In the genomic region with DNA sequence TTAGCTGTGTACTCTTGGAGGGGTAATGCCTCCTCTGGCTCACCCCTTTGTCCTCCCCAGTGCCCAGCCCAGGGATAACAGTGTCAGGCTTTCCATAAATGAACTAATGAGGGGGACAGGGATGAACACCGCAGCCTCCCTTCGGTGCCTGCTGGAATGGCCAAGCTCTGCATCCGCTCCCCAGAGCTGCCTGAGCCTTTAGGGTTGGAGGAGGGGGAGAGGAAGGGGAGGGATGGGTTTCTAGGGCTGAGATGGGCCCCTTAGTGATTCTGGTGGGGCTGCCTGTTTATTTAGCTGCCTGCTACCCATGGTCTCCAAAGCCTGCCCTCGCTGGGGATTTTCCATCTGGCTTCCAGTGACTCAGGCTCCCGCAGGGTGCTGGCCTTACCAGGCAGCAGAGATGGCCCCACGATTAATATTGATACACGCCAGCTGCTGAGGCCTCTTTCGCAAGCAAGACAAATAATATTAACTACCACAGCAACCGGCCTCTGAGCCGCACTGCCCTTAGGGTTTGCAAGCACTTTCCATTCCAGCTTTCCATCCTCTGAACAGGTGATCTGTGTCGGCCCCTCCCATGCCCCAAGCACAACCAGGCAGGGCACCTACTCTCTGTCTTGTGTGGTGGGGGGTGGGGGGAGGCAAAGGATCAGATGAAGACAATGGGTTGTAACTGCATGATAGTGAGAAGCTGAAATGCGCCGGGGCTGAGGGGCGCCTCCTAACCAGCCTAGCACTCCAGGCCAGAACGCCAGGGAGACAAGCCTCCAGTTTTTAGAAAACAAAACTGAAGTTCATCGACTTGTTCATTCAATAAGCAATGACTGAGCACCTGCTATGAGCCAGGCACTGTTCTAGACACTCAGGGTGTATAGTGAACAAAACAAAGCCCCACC, we compare ENCODE assay signal across 10 cellular contexts. TPM values are rescaled to one million over a fixed set of nuclear protein-coding genes. Genes with fewer than 3 reads are reported as not detected.
DNase-seq lines count a peak whose midpoint lies in the region; ATAC-seq, FAIRE-seq and TF ChIP-seq lines count a peak whose summit lies in the region.
"Had no signal": no experiment of that assay in that cellular context is flagged by ENCODE, and none has a peak within 500 bp of the region (broad histone marks: within the 10 kb centered on the region; RNA-seq: fewer than 3 reads in every experiment).

No MANE protein-coding gene starts in this region.

- H3K9me3 ChIP-seq in HEK293 (ENCODE audit: control insufficient read depth, insufficient read depth, low read depth, low read length) (no peaks in the 10 kb centered on the region), small intestine (ENCODE audit: control insufficient read depth, low read depth) (no peaks in the 10 kb centered on the region), esophagus muscularis mucosa (no peaks in the 10 kb centered on the region)
- H3K9me3 ChIP-seq: testis had no signal

- no peak for TF ChIP-seq POLR2A in esophagus muscularis mucosa (IDR thresholded peaks at IDR 0.05; ENCODE audit: low read depth)

- POLR2A ChIA-PET in HEK293 (lab: Yijun Ruan, JAX): interaction anchor here (1.6 kb wide), 1 partner anchor 56 kb away, joined by 3 read pairs; no protein-coding TSS in a partner anchor

- H3K4me1 ChIP-seq in HEK293 (ENCODE audit: control insufficient read depth, insufficient read depth, low read length): peaks cover 3% of the 10 kb centered on the region
- no peaks in the 10 kb centered on the region for H3K4me1 ChIP-seq in small intestine (ENCODE audit: control insufficient read depth in 2 of 2, insufficient read depth in 1 of 2, low read depth in 1 of 2, low read length in 1 of 2)
- peaks cover 6 to 26% (median 23%) of the 10 kb centered on the region in 4 donors for H3K4me1 ChIP-seq in esophagus muscularis mucosa
- H3K4me1 ChIP-seq: testis had no signal

- FAIRE-seq in small intestine (lab: Jason Lieb, UNC): no peak

- no peak overlapping the region for H3K27ac ChIP-seq in HEK293 (ENCODE audit: extremely low read depth, low read depth, low read length)
- peak overlapping the region in 1 of 2 donors; percentile 26 for H3K27ac ChIP-seq in small intestine (ENCODE audit: low read depth in 1 of 2, low read length in 1 of 2)
- H3K27ac ChIP-seq in esophagus muscularis mucosa (replicated peaks in 1 of 4): no peak overlapping the region
- H3K27ac ChIP-seq: testis had no signal

- H3K4me3 ChIP-seq in HEK293 (ENCODE audit: low read depth, low read length) (no peak overlapping the region), fibroblast of mammary gland (ENCODE audit: control insufficient read depth, low read depth, low read length) (no peak overlapping the region), small intestine (ENCODE audit: low read depth in 1 of 2, low read length in 2 of 2) (no peak overlapping the region), esophagus muscularis mucosa (no peak overlapping the region)
- H3K4me3 ChIP-seq: testis had no signal

- DNase-seq in NCI-H748 (lab: John Stamatoyannopoulos, UW; ENCODE audit: unreplicated experiment) (peak; percentile 97), fibroblast of mammary gland (ENCODE audit: low read depth) (peak; percentile 82), small intestine (peak; percentile 51), RPMI8226 (no peak), esophagus muscularis mucosa (ENCODE audit: extremely low spot score) (no peak)
- no peak for DNase-seq in activated CD8-positive, alpha-beta memory T cell treated with anti-CD3 and anti-CD28 coated beads, Interleukin-2, amount 50 U/mL, for 4 hours
- DNase-seq: naive B cell, testis had no signal

- TF ChIP-seq CTCF in HEK293 (tag by site-specific recombination; IDR thresholded peaks at IDR 0.05): no peak
- no peak for TF ChIP-seq CTCF in fibroblast of mammary gland (conservative IDR thresholded peaks at IDR 0.05; ENCODE audit: control insufficient read depth, insufficient read depth, low read depth, low read length)
- TF ChIP-seq CTCF in esophagus muscularis mucosa (IDR thresholded peaks at IDR 0.05): no peak

- intact Hi-C loops in esophagus muscularis mucosa (cut with DNase I): loop anchor here (10.0 kb wide), 1 partner anchor 531 kb away; no protein-coding TSS in a partner anchor

- TF ChIP-seq EP300 in esophagus muscularis mucosa (IDR thresholded peaks at IDR 0.05): no peak

- CTCF ChIA-PET in HEK293 (lab: Yijun Ruan, JAX): interaction anchor here (0.5 to 1.6 kb wide), 4 partner anchors 53 to 321 kb away, joined by 3 to 8 read pairs (median 3); no protein-coding TSS in a partner anchor

- H3K36me3 ChIP-seq in HEK293 (ENCODE audit: control insufficient read depth in 2 of 2, insufficient read depth in 1 of 2, low read length in 2 of 2) (no peaks in the 10 kb centered on the region), small intestine (ENCODE audit: control insufficient read depth in 2 of 2, insufficient read depth in 2 of 2, low read length in 2 of 2) (no peaks in the 10 kb centered on the region), esophagus muscularis mucosa (no peaks in the 10 kb centered on the region)

- H3K27me3 ChIP-seq in small intestine (ENCODE audit: control insufficient read depth in 2 of 2, insufficient read depth in 2 of 2, low read length in 2 of 2): no peaks in the 10 kb centered on the region
- peaks cover 0 to 24% (median 0%) of the 10 kb centered on the region in 4 donors for H3K27me3 ChIP-seq in esophagus muscularis mucosa
- H3K27me3 ChIP-seq: testis had no signal

- no peak for ATAC-seq in HG03378 (IDR thresholded peaks at IDR 0.05; ENCODE audit: unreplicated experiment)

- WGBS in small intestine, 3 donors: 27 to 42% (median 36%) methylated on average over 16 of the region's 16 CpGs
- 46% methylated on average over 7 of the region's 16 CpGs for WGBS in esophagus muscularis mucosa

TF ChIP-seq in HEK293, 187 proteins besides CTCF, POLR2A, EP300 and RAD21:
- TF ChIP-seq BCL6B (tag by site-specific recombination; IDR thresholded peaks at IDR 0.05) (no peak), ZIC2 (tag by site-specific recombination; IDR thresholded peaks at IDR 0.05) (peak; percentile 68)
TF ChIP-seq in HEK293: peak in this region for 1.

RNA-seq across cellular contexts. Expression of gene C14orf132, which starts 56.7 kb away (rescaled TPM):
- 10 to 100 TPM in 1 of 3 donors, 1 to 10 TPM in 1, under 1 TPM in 1; 0.45 to 10.1 (median 1.4) TPM for polyA plus RNA-seq in small intestine
- 10 to 100 TPM; 28.3 to 78.3 (median 59.2) TPM for total RNA-seq in esophagus muscularis mucosa

Comparison
In these comparisons a context has a peak if more than half of its experiments do, and no peak if none do; other contexts are left out.
1. DNase-seq: peak in NCI-H748 (single experiment), fibroblast of mammary gland (single experiment) and small intestine (single experiment); none in activated CD8-positive, alpha-beta memory T cell treated with anti-CD3 and anti-CD28 coated beads, Interleukin-2, amount 50 U/mL, for 4 hours (single experiment), RPMI8226 (single experiment) and esophagus muscularis mucosa (single experiment).